Comparison of ENCODE assay signal across 12 cellular contexts in the genomic region with DNA sequence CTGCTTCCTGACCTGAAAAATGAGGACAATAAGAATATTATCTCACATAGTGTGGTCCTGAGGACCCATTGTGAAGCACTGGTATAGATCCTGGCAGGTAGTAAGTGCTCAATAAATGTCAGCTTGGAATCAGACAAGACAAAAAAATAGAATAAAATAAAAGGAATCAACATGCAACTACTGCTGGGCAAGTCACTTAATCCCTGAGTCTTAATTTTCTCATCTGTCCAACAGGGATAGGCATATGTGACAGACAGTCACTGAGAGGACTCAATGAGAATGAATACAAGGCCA. TPM values are rescaled to one million over a fixed set of nuclear protein-coding genes. Genes with fewer than 3 reads are reported as not detected.
DNase-seq lines count a peak whose midpoint lies in the region; ATAC-seq and TF ChIP-seq lines count a peak whose summit lies in the region.
"Had no signal": no experiment of that assay in that cellular context is flagged by ENCODE, and none has a peak within 500 bp of the region (broad histone marks: within the 10 kb centered on the region; RNA-seq: fewer than 3 reads in every experiment).

No MANE protein-coding gene starts in this region.

- H3K4me1 Mint-ChIP-seq in brain: peaks cover 72% of the 10 kb centered on the region

- H4K8ac ChIP-seq in mesendoderm (ENCODE audit: low read depth, low read length): no peak overlapping the region

- TF ChIP-seq CTCF in brain (conservative IDR thresholded peaks at IDR 0.05): no peak
- no peak for TF ChIP-seq CTCF in suprapubic skin (IDR thresholded peaks at IDR 0.05)

- DNase-seq in NT2/D1 (ENCODE audit: low read depth, low spot score) (no peak), mesendoderm (no peak), suprapubic skin (ENCODE audit: low spot score in 2 of 2) (no peak), NCI-H2196 (lab: John Stamatoyannopoulos, UW; ENCODE audit: unreplicated experiment) (no peak)
- DNase-seq in stimulated activated CD4-positive, alpha-beta T cell treated with anti-CD3 and anti-CD28 coated beads, Interleukin-2, amount 100 ng/mL, for 24 hours: no peak
- DNase-seq: activated CD4-positive, alpha-beta T cell treated with anti-CD3 and anti-CD28 coated beads, Interleukin-2, amount 50 U/mL, for 4 hours; activated effector memory CD4-positive, alpha-beta T cell treated with Interleukin-2 at 50 U/mL for 16 hours; stimulated activated naive CD8-positive, alpha-beta T cell treated with anti-CD3 and anti-CD28 coated beads, Interleukin-15, amount 100 ng/mL, for 72 hours; T-helper 2 cell had no signal

- H3K36me3 ChIP-seq in NT2/D1 (ENCODE audit: insufficient read depth, insufficient read length, low read length) (peaks cover 20% of the 10 kb centered on the region), mesendoderm (ENCODE audit: control insufficient read depth, insufficient read depth, low read length) (no peaks in the 10 kb centered on the region), suprapubic skin (no peaks in the 10 kb centered on the region)

- H3K4me3 Mint-ChIP-seq in brain: peak overlapping the region in 1 of 5 experiments; percentile 67
- H3K4me3 Mint-ChIP-seq: stimulated activated naive CD8-positive, alpha-beta T cell treated with anti-CD3 and anti-CD28 coated beads, Interleukin-15, amount 100 ng/mL, for 72 hours had no signal

- no peaks in the 10 kb centered on the region for H3K36me3 Mint-ChIP-seq in brain

- peaks cover 3% of the 10 kb centered on the region for H3K27me3 Mint-ChIP-seq in brain

- H2AK5ac ChIP-seq in mesendoderm (ENCODE audit: low read length): no peak overlapping the region

- no peak for TF ChIP-seq EP300 in suprapubic skin (IDR thresholded peaks at IDR 0.05)

- peak overlapping the region; percentile 11 for H3K18ac ChIP-seq in mesendoderm (ENCODE audit: low read length)

- peak overlapping the region; percentile 93 for H2BK5ac ChIP-seq in mesendoderm (ENCODE audit: low read length)

- no peak overlapping the region for H4K5ac ChIP-seq in mesendoderm (ENCODE audit: low read length)

- H3K27me3 ChIP-seq in NT2/D1 (ENCODE audit: insufficient read depth, insufficient read length) (no peaks in the 10 kb centered on the region), mesendoderm (ENCODE audit: insufficient read depth, low read length, poor library complexity) (no peaks in the 10 kb centered on the region), suprapubic skin (no peaks in the 10 kb centered on the region)

- H3K9ac ChIP-seq in NT2/D1 (ENCODE audit: insufficient read length, low read depth) (peak overlapping the region; percentile 17), mesendoderm (ENCODE audit: low read length) (peak overlapping the region; percentile 7)

- H2BK15ac ChIP-seq in mesendoderm (replicated peaks; ENCODE audit: low read depth): peak overlapping the region; percentile 47

- peaks cover 3% of the 10 kb centered on the region for H3K79me1 ChIP-seq in mesendoderm (ENCODE audit: low read length)

- H3K27ac Mint-ChIP-seq in brain: peak overlapping the region; percentile 76 to 98 (median 89)
- H3K27ac Mint-ChIP-seq: stimulated activated naive CD8-positive, alpha-beta T cell treated with anti-CD3 and anti-CD28 coated beads, Interleukin-15, amount 100 ng/mL, for 72 hours had no signal

- no peak overlapping the region for H3K4ac ChIP-seq in mesendoderm (ENCODE audit: low read depth, low read length)

- H3K4me2 ChIP-seq in mesendoderm (ENCODE audit: low read length): no peak overlapping the region

- H3K23ac ChIP-seq in mesendoderm (ENCODE audit: low read length): no peak overlapping the region

- peaks cover 0 to 3% (median 0%) of the 10 kb centered on the region in 5 experiments for H3K9me3 Mint-ChIP-seq in brain
- H3K9me3 Mint-ChIP-seq: stimulated activated naive CD8-positive, alpha-beta T cell treated with anti-CD3 and anti-CD28 coated beads, Interleukin-15, amount 100 ng/mL, for 72 hours had no signal

- no peak overlapping the region for H2BK120ac ChIP-seq in mesendoderm (ENCODE audit: low read depth, low read length)

- H3K9me3 ChIP-seq in NT2/D1 (ENCODE audit: insufficient read depth, low read length) (no peaks in the 10 kb centered on the region), suprapubic skin (no peaks in the 10 kb centered on the region)

- H3K27ac ChIP-seq in mesendoderm (ENCODE audit: low read depth, low read length) (peak overlapping the region; percentile 30), suprapubic skin (peak overlapping the region; percentile 61)
- H3K27ac ChIP-seq: C4-2B had no signal

- no peak for ATAC-seq in HG03571 (IDR thresholded peaks at IDR 0.05; ENCODE audit: unreplicated experiment)
- ATAC-seq: stimulated activated naive CD8-positive, alpha-beta T cell treated with anti-CD3 and anti-CD28 coated beads, Interleukin-15, amount 100 ng/mL, for 72 hours had no signal

- peaks cover 8% of the 10 kb centered on the region for H3K4me1 ChIP-seq in NT2/D1 (ENCODE audit: insufficient read depth, insufficient read length)
- peaks cover 26% of the 10 kb centered on the region for H3K4me1 ChIP-seq in mesendoderm (ENCODE audit: control insufficient read depth, low read depth, low read length)
- peaks cover 31% of the 10 kb centered on the region for H3K4me1 ChIP-seq in suprapubic skin

- H3K4me3 ChIP-seq in NT2/D1 (ENCODE audit: insufficient read length, low read depth) (no peak overlapping the region), mesendoderm (ENCODE audit: low read length) (no peak overlapping the region), suprapubic skin (no peak overlapping the region)

- peak overlapping the region; percentile 87 for H3K56ac ChIP-seq in mesendoderm (ENCODE audit: low read length)

- no peak for TF ChIP-seq POLR2A in suprapubic skin (IDR thresholded peaks at IDR 0.05)

- H3K79me2 ChIP-seq in mesendoderm (ENCODE audit: control insufficient read depth, insufficient read depth, low read length): peaks cover 21% of the 10 kb centered on the region

RNA-seq across cellular contexts. Expression of a gene that starts 38.0 kb away (rescaled TPM):
- polyA plus RNA-seq in brain (ENCODE audit: insufficient read depth, low read depth, low replicate concordance): 102 TPM
- polyA plus RNA-seq in mesendoderm (2013, experiment 1 of 2): 153 TPM
- 150 TPM for polyA plus RNA-seq in mesendoderm (2013, experiment 2 of 2)
- 100 to 1,000 TPM in 2 of 4 donors, 10 to 100 TPM in 2; 63.6 to 158 (median 110) TPM for total RNA-seq in suprapubic skin
